Comparison of ENCODE assay signal across 8 cellular contexts in genomic region chr2:44753552-44754285, GRCh38.
DNase-seq lines count a peak whose midpoint lies in the region; ATAC-seq and TF ChIP-seq lines count a peak whose summit lies in the region.

No MANE protein-coding gene starts in this region.

- H3K9me3 ChIP-seq in DOHH2 (ENCODE audit: control insufficient read depth, insufficient read depth, low read length) = no peaks in the 10 kb centered on the region
- H3K9me3 ChIP-seq in CD8-positive, alpha-beta T cell (ENCODE audit: low read length) = no peaks in the 10 kb centered on the region

- H3K4me1 ChIP-seq in DOHH2 (ENCODE audit: control insufficient read depth, low read length) = peaks cover 17% of the 10 kb centered on the region
- H3K4me1 ChIP-seq in CD8-positive, alpha-beta T cell (ENCODE audit: insufficient read depth, low read length) = no peaks in the 10 kb centered on the region

- H3K27me3 Mint-ChIP-seq in CD8-positive, alpha-beta T cell (ENCODE audit: low read depth) = no peaks in the 10 kb centered on the region

- no peaks in the 10 kb centered on the region for H3K36me3 ChIP-seq in DOHH2 (ENCODE audit: control insufficient read depth, low read length)
- no peaks in the 10 kb centered on the region for H3K36me3 ChIP-seq in CD8-positive, alpha-beta T cell (ENCODE audit: insufficient read depth, low read length)

- POLR2A ChIA-PET in CD8-positive, alpha-beta T cell (lab: Charles Lee) = interaction anchor here (0.7 kb wide), 1 partner anchor 160 kb away, joined by 4 read pairs; no protein-coding TSS in a partner anchor

- H3K9me2 ChIP-seq in DOHH2 (replicated peaks; ENCODE audit: control insufficient read depth, low read length) = no peaks in the 10 kb centered on the region

- peaks cover 14% of the 10 kb centered on the region for H3K4me1 Mint-ChIP-seq in CD8-positive, alpha-beta T cell (ENCODE audit: low read depth)

- no peak overlapping the region for H3K4me3 Mint-ChIP-seq in CD8-positive, alpha-beta T cell

- TF ChIP-seq CTCF in DOHH2 (IDR thresholded peaks at IDR 0.05; ENCODE audit: low read depth, low read length, poor library complexity, severe bottlenecking) = no peak
- TF ChIP-seq CTCF in CD8-positive, alpha-beta T cell (IDR thresholded peaks at IDR 0.05) = no peak

- ATAC-seq in GM21447 (IDR thresholded peaks at IDR 0.05; ENCODE audit: unreplicated experiment) = peak; percentile 80
- ATAC-seq in CD8-positive, alpha-beta T cell = no peak

- CTCF ChIA-PET in CD8-positive, alpha-beta T cell (lab: Charles Lee) = no interaction called here

- H3F3A ChIP-seq in DOHH2 (ENCODE audit: control insufficient read depth, insufficient read depth) = no peaks in the 10 kb centered on the region

- H3K36me3 Mint-ChIP-seq in CD8-positive, alpha-beta T cell = peaks cover 42% of the 10 kb centered on the region

- no peak overlapping the region for H3K27ac ChIP-seq in DOHH2 (ENCODE audit: low read depth, low read length)
- no peak overlapping the region for H3K27ac ChIP-seq in CD8-positive, alpha-beta T cell (ENCODE audit: low read depth, low read length)

- H3K27me3 ChIP-seq in DOHH2 (ENCODE audit: control insufficient read depth, low read length) = no peaks in the 10 kb centered on the region
- H3K27me3 ChIP-seq in CD8-positive, alpha-beta T cell (ENCODE audit: insufficient read depth, low read length) = no peaks in the 10 kb centered on the region

- H3K27ac Mint-ChIP-seq in CD8-positive, alpha-beta T cell = no peak overlapping the region

- DNase-seq in NCI-H1417 (lab: John Stamatoyannopoulos, UW) = peak in 2 of 3 experiments; percentile 73 to 92
- peak; percentile 56 for DNase-seq in astrocyte of the hippocampus (ENCODE audit: low read depth, low spot score)
- no peak for DNase-seq in SK-N-DZ (ENCODE audit: low spot score)
- no peak for DNase-seq in nucleus accumbens (lab: John Stamatoyannopoulos, UW)
- no peak for DNase-seq in CD8-positive, alpha-beta T cell
- no peak for DNase-seq in activated gamma-delta T cell treated with Interleukin-2 at 50 U/mL for 16 hours

- no peaks in the 10 kb centered on the region for H4K20me1 ChIP-seq in DOHH2 (ENCODE audit: control insufficient read depth, insufficient read depth, low read depth, low read length)

- no peaks in the 10 kb centered on the region for H3K79me2 ChIP-seq in DOHH2 (ENCODE audit: control insufficient read depth, low read length)

- no peak overlapping the region for H3K4me3 ChIP-seq in DOHH2 (ENCODE audit: low read length)
- no peak overlapping the region for H3K4me3 ChIP-seq in CD8-positive, alpha-beta T cell (ENCODE audit: low read depth, low read length)

- intact Hi-C loops in CD8-positive, alpha-beta T cell (cut with DNase I, micrococcal nuclease) = no loop called here

- H3K4me2 ChIP-seq in DOHH2 (ENCODE audit: low read length) = peak overlapping the region; percentile 15

- no peaks in the 10 kb centered on the region for H3K9me3 Mint-ChIP-seq in CD8-positive, alpha-beta T cell

Comparison
In these comparisons a context has a peak if more than half of its experiments do, and no peak if none do; other contexts are left out.
1. DNase-seq: peak in NCI-H1417 (2 of 3) and astrocyte of the hippocampus (single experiment); none in SK-N-DZ (single experiment), nucleus accumbens (0 of 56), CD8-positive, alpha-beta T cell (0 of 7) and activated gamma-delta T cell treated with Interleukin-2 at 50 U/mL for 16 hours (single experiment).